ENCODE assay signal across 27 cellular contexts in genomic region chr18:12586956-12587355, GRCh38.
DNase-seq lines count a peak whose midpoint lies in the region; ATAC-seq, FAIRE-seq and TF ChIP-seq lines count a peak whose summit lies in the region.
"Had no signal": no experiment of that assay in that cellular context is flagged by ENCODE, and none has a peak within 500 bp of the region (broad histone marks: within the 10 kb centered on the region; RNA-seq: fewer than 3 reads in every experiment).

No MANE protein-coding gene starts in this region.

- peak overlapping the region in 3 of 5 experiments; percentile 35 to 72 (median 69) for H3K27ac Mint-ChIP-seq in brain
- H3K27ac Mint-ChIP-seq: CD14-positive monocyte; CD4-positive, alpha-beta T cell; CD8-positive, alpha-beta memory T cell had no signal

- intact Hi-C loops in left lung (cut with DNase I) (no loop called here), upper lobe of right lung (cut with DNase I) (no loop called here)

- DNase-seq in H54 (ENCODE audit: insufficient read length, low spot score) (no peak), left lung (no peak), upper lobe of right lung (no peak), NCI-H1105 (lab: John Stamatoyannopoulos, UW) (no peak), NCI-H1694 treated with DMSO at 0.1 percent for 48 hours (lab: John Stamatoyannopoulos, UW) (no peak)
- DNase-seq: 8988T; ACHN; AML-193; BE2C; CD4-positive, alpha-beta T cell; CD8-positive, alpha-beta memory T cell; DMS 273 treated with DMSO at 0.1 percent for 48 hours; DMS79; EL; GDM1; GM23248; H9 had no signal

- TF ChIP-seq CTCF in brain (conservative IDR thresholded peaks at IDR 0.05) (no peak), left lung (IDR thresholded peaks at IDR 0.05) (no peak), upper lobe of right lung (IDR thresholded peaks at IDR 0.05) (no peak)

- peaks cover 3 to 7% (median 4%) of the 10 kb centered on the region in 5 experiments for H3K9me3 Mint-ChIP-seq in brain
- H3K9me3 Mint-ChIP-seq: CD14-positive monocyte; CD4-positive, alpha-beta T cell; CD8-positive, alpha-beta memory T cell; H9 had no signal

- H3K36me3 ChIP-seq in left lung (no peaks in the 10 kb centered on the region), upper lobe of right lung (no peaks in the 10 kb centered on the region)
- H3K36me3 ChIP-seq: BE2C; BLaER1 treated with 17β-estradiol and CSF1 and Interleukin-3, amounts not matched to agents 10 nM and 100 nM had no signal

- H3K4me3 ChIP-seq in left lung (no peak overlapping the region), upper lobe of right lung (no peak overlapping the region)
- H3K4me3 ChIP-seq: A549; BLaER1 treated with 17β-estradiol and CSF1 and Interleukin-3, amounts not matched to agents 10 nM and 100 nM; GM12878; GM23248 had no signal

- no peaks in the 10 kb centered on the region for H3K27me3 Mint-ChIP-seq in brain
- H3K27me3 Mint-ChIP-seq: CD4-positive, alpha-beta T cell had no signal

- peaks cover 17% of the 10 kb centered on the region for H3K4me1 Mint-ChIP-seq in brain
- H3K4me1 Mint-ChIP-seq: CD14-positive monocyte; CD8-positive, alpha-beta memory T cell had no signal

- no peaks in the 10 kb centered on the region for H3K27me3 ChIP-seq in left lung
- H3K27me3 ChIP-seq in upper lobe of right lung: no peaks in the 10 kb centered on the region
- H3K27me3 ChIP-seq: BE2C; BLaER1 treated with 17β-estradiol and CSF1 and Interleukin-3, amounts not matched to agents 10 nM and 100 nM had no signal

- no peaks in the 10 kb centered on the region for H3K9me3 ChIP-seq in left lung
- no peaks in the 10 kb centered on the region for H3K9me3 ChIP-seq in upper lobe of right lung
- H3K9me3 ChIP-seq: A549; BE2C; BLaER1 treated with 17β-estradiol and CSF1 and Interleukin-3, amounts not matched to agents 10 nM and 100 nM had no signal

- ATAC-seq in left lung (peak; percentile 57), upper lobe of right lung (peak; percentile 36), HG02763 (IDR thresholded peaks at IDR 0.05; ENCODE audit: unreplicated experiment) (no peak)
- ATAC-seq: A549, GM12878, HCT116 had no signal

- TF ChIP-seq POLR2A in H54 (IDR thresholded peaks at IDR 0.05; ENCODE audit: low read depth, low read length): no peak

- H3K4me1 ChIP-seq in left lung (no peaks in the 10 kb centered on the region), upper lobe of right lung (no peaks in the 10 kb centered on the region)
- H3K4me1 ChIP-seq: A549; BE2C; BLaER1 treated with 17β-estradiol and CSF1 and Interleukin-3, amounts not matched to agents 10 nM and 100 nM had no signal

- H3K4me3 Mint-ChIP-seq in brain: peak overlapping the region in 1 of 5 experiments; percentile 14
- H3K4me3 Mint-ChIP-seq: CD14-positive monocyte; CD4-positive, alpha-beta T cell; CD8-positive, alpha-beta memory T cell; H9 had no signal

- H3K36me3 Mint-ChIP-seq in brain: peaks cover 26% of the 10 kb centered on the region
- H3K36me3 Mint-ChIP-seq: CD14-positive monocyte had no signal

- H3K27ac ChIP-seq in left lung: peak overlapping the region in 1 of 2 donors; percentile 61
- no peak overlapping the region for H3K27ac ChIP-seq in upper lobe of right lung
- H3K27ac ChIP-seq: A549; BLaER1 treated with 17β-estradiol and CSF1 and Interleukin-3, amounts not matched to agents 10 nM and 100 nM; GM23248 had no signal

- peak; percentile 55 for FAIRE-seq in H54 (lab: Jason Lieb, UNC)
- FAIRE-seq: A549, D721Med, GM12878, GM19239, H1 had no signal
